ENCODE assay signal across 17 cellular contexts in genomic region chr4:175411251-175411650, GRCh38.
"Had no signal": no experiment of that assay in that cellular context is flagged by ENCODE, and none has a peak within 500 bp of the region (broad histone marks: within the 10 kb centered on the region; RNA-seq: fewer than 3 reads in every experiment).

No MANE protein-coding gene starts in this region.

- H3K27me3 ChIP-seq: foreskin keratinocyte, hepatocyte, stomach, transverse colon had no signal

- H3K4me3 Mint-ChIP-seq: central memory CD8-positive, alpha-beta T cell; dendritic cell treated with granulocyte-macrophage colony-stimulating factor and Interleukin-4, amounts not matched to agents 40 ng/mL and 50 ng/mL, for 4 days; effector memory CD8-positive, alpha-beta T cell; naive thymus-derived CD4-positive, alpha-beta T cell; nephron progenitor cell had no signal

- H2AFZ ChIP-seq: hepatocyte had no signal

- H3K4me1 ChIP-seq: foreskin keratinocyte, stomach, transverse colon had no signal

- H3K9me3 ChIP-seq: thoracic aorta had no signal

- H3K36me3 ChIP-seq: stomach, thoracic aorta, transverse colon had no signal

- H3K27ac Mint-ChIP-seq: dendritic cell treated with granulocyte-macrophage colony-stimulating factor and Interleukin-4, amounts not matched to agents 40 ng/mL and 50 ng/mL, for 4 days; effector memory CD8-positive, alpha-beta T cell; naive thymus-derived CD4-positive, alpha-beta T cell; nephron progenitor cell had no signal

- H3K4me2 ChIP-seq: hepatocyte had no signal

- H3K27me3 Mint-ChIP-seq: central memory CD8-positive, alpha-beta T cell; dendritic cell treated with granulocyte-macrophage colony-stimulating factor and Interleukin-4, amounts not matched to agents 40 ng/mL and 50 ng/mL, for 4 days; effector memory CD8-positive, alpha-beta T cell; naive thymus-derived CD4-positive, alpha-beta T cell had no signal

- H3K36me3 Mint-ChIP-seq: naive thymus-derived CD4-positive, alpha-beta T cell had no signal

- H3K4me1 Mint-ChIP-seq: central memory CD8-positive, alpha-beta T cell; naive thymus-derived CD4-positive, alpha-beta T cell; nephron progenitor cell had no signal

- H3K27ac ChIP-seq: foreskin keratinocyte, hepatocyte, stomach, thoracic aorta, transverse colon had no signal

- DNase-seq: effector memory CD8-positive, alpha-beta T cell; erythroblast; foreskin keratinocyte; head of caudate nucleus; kidney glomerular epithelial cell; naive thymus-derived CD4-positive, alpha-beta T cell; nephron progenitor cell; posterior cingulate gyrus; stimulated activated CD4-positive, alpha-beta T cell treated with anti-CD3 and anti-CD28 coated beads, Interleukin-2, amount 100 ng/mL, for 24 hours; stimulated activated naive CD4-positive, alpha-beta T cell; stomach; substantia nigra; transverse colon had no signal

- H3K79me2 ChIP-seq: hepatocyte had no signal

- H3K4me3 ChIP-seq: hepatocyte, stomach, thoracic aorta, transverse colon had no signal
